Comparison of ENCODE assay signal across 36 cellular contexts in genomic region chr1:201051399-201051798, GRCh38. TPM values are rescaled to one million over a fixed set of nuclear protein-coding genes. Genes with fewer than 3 reads are reported as not detected.
A peak's percentile ranks its signal among the peaks of the same experiment; 100 is the strongest.
DNase-seq lines count a peak whose midpoint lies in the region; ATAC-seq, FAIRE-seq and TF ChIP-seq lines count a peak whose summit lies in the region.
"Had no signal": no experiment of that assay in that cellular context is flagged by ENCODE, and none has a peak within 500 bp of the region (broad histone marks: within the 10 kb centered on the region; RNA-seq: fewer than 3 reads in every experiment).

No MANE protein-coding gene starts in this region.

- H3K4me2 ChIP-seq in BLaER1 treated with 17β-estradiol and CSF1 and Interleukin-3, amounts not matched to agents 10 nM and 100 nM, result peak overlapping the region in 9 of 11 experiments; percentile 11 to 93 (median 77); a peak in 13 of 22 replicates
- no peak overlapping the region for H3K4me2 ChIP-seq in astrocyte (ENCODE audit: low read length)
- H3K4me2 ChIP-seq: GM23338 had no signal

- H2AFZ ChIP-seq in astrocyte (ENCODE audit: low read depth, low read length), result no peak overlapping the region
- H2AFZ ChIP-seq: GM23338 had no signal

- H3K79me2 ChIP-seq in astrocyte (ENCODE audit: insufficient read depth, low read length), result no peaks in the 10 kb centered on the region

- no peak overlapping the region for H3K27ac Mint-ChIP-seq in activated CD4-positive, alpha-beta memory T cell treated with anti-CD3 and anti-CD28 coated beads for 36 hours
- H3K27ac Mint-ChIP-seq in activated CD4-positive, alpha-beta memory T cell treated with anti-CD3 and anti-CD28 coated beads, Interleukin-2, amount 10 ng/mL, durations not matched to agents 7 days and 5 days, result no peak overlapping the region
- H3K27ac Mint-ChIP-seq in astrocyte (ENCODE audit: unreplicated experiment) (no peak overlapping the region), osteocyte (ENCODE audit: unreplicated experiment) (no peak overlapping the region)
- H3K27ac Mint-ChIP-seq: CD4-positive, CD25-positive, alpha-beta regulatory T cell; GM23338 had no signal

- H3K9me3 ChIP-seq in BLaER1 treated with 17β-estradiol and CSF1 and Interleukin-3, amounts not matched to agents 10 nM and 100 nM (replicated peaks in 1 of 11), result no peaks in the 10 kb centered on the region
- no peaks in the 10 kb centered on the region for H3K9me3 ChIP-seq in astrocyte (ENCODE audit: insufficient read depth, low read depth, low read length)
- no peaks in the 10 kb centered on the region for H3K9me3 ChIP-seq in gastrocnemius medialis
- no peaks in the 10 kb centered on the region for H3K9me3 ChIP-seq in body of pancreas
- H3K9me3 ChIP-seq: esophagus muscularis mucosa, heart left ventricle, neutrophil, prostate gland, SJCRH30 had no signal

- H3K36me3 ChIP-seq in BLaER1 treated with 17β-estradiol and CSF1 and Interleukin-3, amounts not matched to agents 10 nM and 100 nM, result no peaks in the 10 kb centered on the region
- H3K36me3 ChIP-seq in astrocyte (ENCODE audit: insufficient read depth, low read length) (no peaks in the 10 kb centered on the region), gastrocnemius medialis (peaks cover 0 to 44% of the 10 kb centered on the region in 2 donors), body of pancreas (replicated peaks in 1 of 2; ENCODE audit: insufficient read depth in 1 of 2, low read depth in 2 of 2) (no peaks in the 10 kb centered on the region)
- H3K36me3 ChIP-seq: esophagus muscularis mucosa, heart left ventricle, neutrophil, prostate gland, SJCRH30 had no signal

- no peak overlapping the region for H3K4me3 ChIP-seq in BLaER1 treated with 17β-estradiol and CSF1 and Interleukin-3, amounts not matched to agents 10 nM and 100 nM
- H3K4me3 ChIP-seq in astrocyte (ENCODE audit: insufficient read depth, low read depth, low read length), result no peak overlapping the region
- H3K4me3 ChIP-seq in gastrocnemius medialis, result no peak overlapping the region
- no peak overlapping the region for H3K4me3 ChIP-seq in body of pancreas
- H3K4me3 ChIP-seq: esophagus muscularis mucosa, GM23338, heart left ventricle, prostate gland, SJCRH30 had no signal

- 74 to 82% methylated on average over 2 of the region's 2 CpGs for WGBS in body of pancreas, 2 donors

- peak; percentile 43 for DNase-seq in activated CD4-positive, alpha-beta memory T cell treated with anti-CD3 and anti-CD28 coated beads for 36 hours
- no peak for DNase-seq in activated CD4-positive, alpha-beta memory T cell treated with anti-CD3 and anti-CD28 coated beads, Interleukin-2, amount 10 ng/mL, durations not matched to agents 7 days and 5 days
- DNase-seq in astrocyte (ENCODE audit: low read depth), result no peak
- DNase-seq in occipital lobe (lab: John Stamatoyannopoulos, UW), result peak; percentile 39
- no peak for DNase-seq in gastrocnemius medialis
- no peak for DNase-seq in body of pancreas
- no peak for DNase-seq in osteocyte (ENCODE audit: extremely low spot score, unreplicated experiment)
- DNase-seq: activated CD4-positive, alpha-beta T cell treated with anti-CD3 and anti-CD28 coated beads for 4 hours; activated CD8-positive, alpha-beta memory T cell treated with anti-CD3 and anti-CD28 coated beads, Interleukin-2, amount 50 U/mL, for 4 hours; activated effector memory CD4-positive, alpha-beta T cell treated with Interleukin-2 at 50 U/mL for 16 hours; Calu3; CD4-positive, CD25-positive, alpha-beta regulatory T cell; cerebellar nuclear complex; dermis blood vessel endothelial cell; DMS79; foreskin fibroblast; heart left ventricle; Kasumi-1; NCI-H146; NCI-H2107; NCI-H345; NCI-H748 treated with DMSO at 0.1 percent for 48 hours; RPMI8226; SJCRH30; stimulated activated CD4-positive, alpha-beta T cell treated with anti-CD3 and anti-CD28 coated beads, Interleukin-4, amount 100 ng/mL, for 24 hours; T-helper 9 cell had no signal

- in situ Hi-C loops in gastrocnemius medialis (cut with MboI; ENCODE audit: low sequenced_read_pairs in 4 of 4), result no loop called here

- no peak overlapping the region for H3K27ac ChIP-seq in BLaER1 treated with 17β-estradiol and CSF1 and Interleukin-3, amounts not matched to agents 10 nM and 100 nM
- H3K27ac ChIP-seq in astrocyte (ENCODE audit: low read depth, low read length) (no peak overlapping the region), gastrocnemius medialis (no peak overlapping the region), body of pancreas (no peak overlapping the region)
- H3K27ac ChIP-seq: esophagus muscularis mucosa, heart left ventricle, neutrophil, prostate gland, SJCRH30, VCaP had no signal

- H3K27me3 Mint-ChIP-seq in activated CD4-positive, alpha-beta memory T cell treated with anti-CD3 and anti-CD28 coated beads for 36 hours, result peaks cover 5% of the 10 kb centered on the region
- H3K27me3 Mint-ChIP-seq in activated CD4-positive, alpha-beta memory T cell treated with anti-CD3 and anti-CD28 coated beads, Interleukin-2, amount 10 ng/mL, durations not matched to agents 7 days and 5 days, result peaks cover 13% of the 10 kb centered on the region
- H3K27me3 Mint-ChIP-seq in astrocyte (ENCODE audit: low read depth, unreplicated experiment), result peaks cover 74% of the 10 kb centered on the region
- H3K27me3 Mint-ChIP-seq in osteocyte (ENCODE audit: unreplicated experiment), result peaks cover 32% of the 10 kb centered on the region
- H3K27me3 Mint-ChIP-seq: CD4-positive, CD25-positive, alpha-beta regulatory T cell had no signal

- TF ChIP-seq CTCF in astrocyte (IDR thresholded peaks at IDR 0.05; ENCODE audit: insufficient read depth, low read depth, low read length), result no peak
- no peak for TF ChIP-seq CTCF in gastrocnemius medialis (IDR thresholded peaks at IDR 0.05 in 4 of 5, conservative IDR thresholded peaks at IDR 0.05 in 1 of 5)
- no peak for TF ChIP-seq CTCF in body of pancreas (IDR thresholded peaks at IDR 0.05)
- TF ChIP-seq CTCF in osteocyte (IDR thresholded peaks at IDR 0.05), result no peak

- CTCF ChIA-PET in activated CD4-positive, alpha-beta memory T cell treated with anti-CD3 and anti-CD28 coated beads for 36 hours (lab: Charles Lee), result interaction anchor here (2.2 kb wide), 1 partner anchor 72 kb away, joined by 8 read pairs; no protein-coding TSS in a partner anchor
- CTCF ChIA-PET in activated CD4-positive, alpha-beta memory T cell treated with anti-CD3 and anti-CD28 coated beads, Interleukin-2, amount 10 ng/mL, durations not matched to agents 7 days and 5 days (lab: Charles Lee), result interaction anchor here (1.0 to 1.6 kb wide), 3 partner anchors 9 to 80 kb away, joined by 3 to 4 read pairs (median 3); no protein-coding TSS in a partner anchor

- H3K4me1 Mint-ChIP-seq in activated CD4-positive, alpha-beta memory T cell treated with anti-CD3 and anti-CD28 coated beads for 36 hours (ENCODE audit: low read depth), result peaks cover 3% of the 10 kb centered on the region
- H3K4me1 Mint-ChIP-seq in activated CD4-positive, alpha-beta memory T cell treated with anti-CD3 and anti-CD28 coated beads, Interleukin-2, amount 10 ng/mL, durations not matched to agents 7 days and 5 days, result no peaks in the 10 kb centered on the region
- H3K4me1 Mint-ChIP-seq in astrocyte (ENCODE audit: low read depth, unreplicated experiment) (peaks cover 11% of the 10 kb centered on the region), osteocyte (ENCODE audit: unreplicated experiment) (peaks cover 22% of the 10 kb centered on the region)

- intact Hi-C loops in activated CD4-positive, alpha-beta memory T cell treated with anti-CD3 and anti-CD28 coated beads for 36 hours (cut with micrococcal nuclease), result no loop called here
- intact Hi-C loops in gastrocnemius medialis (cut with DNase I; ENCODE audit: low total_unique reads) (no loop called here), body of pancreas (cut with DNase I) (no loop called here)

- peaks cover 0 to 55% (median 0%) of the 10 kb centered on the region in 11 experiments; a peak in 3 of 22 replicates for H4K20me1 ChIP-seq in BLaER1 treated with 17β-estradiol and CSF1 and Interleukin-3, amounts not matched to agents 10 nM and 100 nM
- no peaks in the 10 kb centered on the region for H4K20me1 ChIP-seq in astrocyte (ENCODE audit: insufficient read depth, low read length)

- H3K4me1 ChIP-seq in BLaER1 treated with 17β-estradiol and CSF1 and Interleukin-3, amounts not matched to agents 10 nM and 100 nM, result peaks cover 34 to 99% (median 83%) of the 10 kb centered on the region in 10 experiments
- H3K4me1 ChIP-seq in astrocyte (ENCODE audit: insufficient read depth, low read length) (peaks cover 12% of the 10 kb centered on the region), gastrocnemius medialis (no peaks in the 10 kb centered on the region), body of pancreas (peaks cover 13% of the 10 kb centered on the region)
- H3K4me1 ChIP-seq: prostate gland had no signal

- POLR2A ChIA-PET in activated CD4-positive, alpha-beta memory T cell treated with anti-CD3 and anti-CD28 coated beads for 36 hours (lab: Charles Lee), result interaction anchor here (1.1 kb wide), 1 partner anchor 72 kb away, joined by 4 read pairs; no protein-coding TSS in a partner anchor
- POLR2A ChIA-PET in activated CD4-positive, alpha-beta memory T cell treated with anti-CD3 and anti-CD28 coated beads, Interleukin-2, amount 10 ng/mL, durations not matched to agents 7 days and 5 days (lab: Charles Lee), result no interaction called here

- TF ChIP-seq POLR2A in gastrocnemius medialis (IDR thresholded peaks at IDR 0.05), result no peak
- no peak for TF ChIP-seq POLR2A in body of pancreas (IDR thresholded peaks at IDR 0.05)

- peaks cover 0 to 70% (median 0%) of the 10 kb centered on the region in 11 experiments; a peak in 9 of 22 replicates for H3K27me3 ChIP-seq in BLaER1 treated with 17β-estradiol and CSF1 and Interleukin-3, amounts not matched to agents 10 nM and 100 nM
- peaks cover 37% of the 10 kb centered on the region for H3K27me3 ChIP-seq in astrocyte (ENCODE audit: insufficient read depth, low read length)
- H3K27me3 ChIP-seq in gastrocnemius medialis, result no peaks in the 10 kb centered on the region
- no peaks in the 10 kb centered on the region for H3K27me3 ChIP-seq in body of pancreas
- H3K27me3 ChIP-seq: esophagus muscularis mucosa had no signal

- no peak for ATAC-seq in gastrocnemius medialis
- ATAC-seq in body of pancreas, result no peak
- ATAC-seq: GM23338, heart left ventricle, sciatic nerve had no signal

- no peaks in the 10 kb centered on the region for H3K36me3 Mint-ChIP-seq in activated CD4-positive, alpha-beta memory T cell treated with anti-CD3 and anti-CD28 coated beads for 36 hours
- no peaks in the 10 kb centered on the region for H3K36me3 Mint-ChIP-seq in activated CD4-positive, alpha-beta memory T cell treated with anti-CD3 and anti-CD28 coated beads, Interleukin-2, amount 10 ng/mL, durations not matched to agents 7 days and 5 days (ENCODE audit: low read depth)
- H3K36me3 Mint-ChIP-seq in astrocyte (ENCODE audit: low read depth, unreplicated experiment) (no peaks in the 10 kb centered on the region), osteocyte (ENCODE audit: unreplicated experiment) (no peaks in the 10 kb centered on the region)
- H3K36me3 Mint-ChIP-seq: CD4-positive, CD25-positive, alpha-beta regulatory T cell had no signal

- no peak overlapping the region for H3K4me3 Mint-ChIP-seq in activated CD4-positive, alpha-beta memory T cell treated with anti-CD3 and anti-CD28 coated beads for 36 hours
- no peak overlapping the region for H3K4me3 Mint-ChIP-seq in activated CD4-positive, alpha-beta memory T cell treated with anti-CD3 and anti-CD28 coated beads, Interleukin-2, amount 10 ng/mL, durations not matched to agents 7 days and 5 days
- H3K4me3 Mint-ChIP-seq in astrocyte (ENCODE audit: unreplicated experiment) (peak overlapping the region; percentile 4), osteocyte (ENCODE audit: unreplicated experiment) (no peak overlapping the region)
- H3K4me3 Mint-ChIP-seq: CD4-positive, CD25-positive, alpha-beta regulatory T cell; GM23338 had no signal

- no peaks in the 10 kb centered on the region for H3K9me3 Mint-ChIP-seq in activated CD4-positive, alpha-beta memory T cell treated with anti-CD3 and anti-CD28 coated beads for 36 hours
- no peaks in the 10 kb centered on the region for H3K9me3 Mint-ChIP-seq in activated CD4-positive, alpha-beta memory T cell treated with anti-CD3 and anti-CD28 coated beads, Interleukin-2, amount 10 ng/mL, durations not matched to agents 7 days and 5 days
- H3K9me3 Mint-ChIP-seq in astrocyte (ENCODE audit: unreplicated experiment) (peaks cover 4% of the 10 kb centered on the region), osteocyte (ENCODE audit: unreplicated experiment) (no peaks in the 10 kb centered on the region)
- H3K9me3 Mint-ChIP-seq: GM23338 had no signal

- FAIRE-seq in astrocyte (lab: Jason Lieb, UNC), result no peak
- FAIRE-seq: A204.1, G401.6, keratinocyte had no signal

- H3K9ac ChIP-seq in BLaER1 treated with 17β-estradiol and CSF1 and Interleukin-3, amounts not matched to agents 10 nM and 100 nM, result no peak overlapping the region
- H3K9ac ChIP-seq in astrocyte (ENCODE audit: low read length), result no peak overlapping the region

RNA-seq across cellular contexts. Expression of gene KIF21B, which starts 27.9 kb away (rescaled TPM):
- 10 to 100 TPM; 56.6 to 58.7 TPM for total RNA-seq in activated CD4-positive, alpha-beta memory T cell treated with anti-CD3 and anti-CD28 coated beads for 36 hours
- total RNA-seq in activated CD4-positive, alpha-beta memory T cell treated with anti-CD3 and anti-CD28 coated beads, Interleukin-2, amount 10 ng/mL, durations not matched to agents 7 days and 5 days, result 100 to 1,000 TPM; 175 to 180 TPM
- 4.7 and 5.6 TPM in 2 replicates for total RNA-seq in astrocyte
- total RNA-seq in occipital lobe, result 165 TPM
- total RNA-seq in gastrocnemius medialis, result under 1 TPM; 0.23 to 0.49 (median 0.36) TPM
- total RNA-seq in body of pancreas, result 1 to 10 TPM; 1.6 to 3.4 TPM
- total RNA-seq in osteocyte, result 0.63 and 0.97 TPM in 2 replicates

Comparison
In these comparisons a context has a peak if more than half of its experiments do, and no peak if none do; other contexts are left out.
1. DNase-seq: peak in activated CD4-positive, alpha-beta memory T cell treated with anti-CD3 and anti-CD28 coated beads for 36 hours (single experiment) and occipital lobe (single experiment); none in activated CD4-positive, alpha-beta memory T cell treated with anti-CD3 and anti-CD28 coated beads, Interleukin-2, amount 10 ng/mL, durations not matched to agents 7 days and 5 days (single experiment), astrocyte (single experiment), gastrocnemius medialis (0 of 2), body of pancreas (0 of 4) and osteocyte (single experiment).